In genomic region chr1:49197081-49197480, GRCh38 we compare ENCODE assay signal across 22 cellular contexts.
"Had no signal": no experiment of that assay in that cellular context is flagged by ENCODE, and none has a peak within 500 bp of the region (broad histone marks: within the 10 kb centered on the region; RNA-seq: fewer than 3 reads in every experiment).

No MANE protein-coding gene starts in this region.

- H3K4me2 ChIP-seq: neural progenitor cell had no signal

- H3K27me3 ChIP-seq: cardiac muscle cell, dorsolateral prefrontal cortex, neural progenitor cell, ovary had no signal

- H3K27ac Mint-ChIP-seq: activated CD4-positive, alpha-beta T cell treated with anti-CD3 and anti-CD28 coated beads, Interleukin-2, amount 10 ng/mL, durations not matched to agents 24 days and 14 days; activated CD8-positive, alpha-beta T cell treated with anti-CD3 and anti-CD28 coated beads, Interleukin-2, amount 10 ng/mL, durations not matched to agents 7 days and 5 days; activated naive CD8-positive, alpha-beta T cell; activated T-cell treated with anti-CD3 and anti-CD28 coated beads, Interleukin-2, amount 50 U/mL, for 72 hours; immature natural killer cell; naive B cell; neural progenitor cell; T-helper 2 cell treated with Interferon-gamma antibody and Interleukin-4, amounts not matched to agents 5 μg/mL and 100 μg/mL, for 36 hours had no signal

- ATAC-seq: activated CD8-positive, alpha-beta T cell treated with anti-CD3 and anti-CD28 coated beads, Interleukin-2, amount 10 ng/mL, durations not matched to agents 7 days and 5 days; activated T-cell treated with anti-CD3 and anti-CD28 coated beads, Interleukin-2, amount 50 U/mL, for 72 hours; esophagus mucosa; sciatic nerve had no signal

- H3K4me1 Mint-ChIP-seq: activated CD4-positive, alpha-beta T cell treated with anti-CD3 and anti-CD28 coated beads, Interleukin-2, amount 10 ng/mL, durations not matched to agents 24 days and 14 days; immature natural killer cell; naive B cell; neural progenitor cell had no signal

- H3K27me3 Mint-ChIP-seq: activated CD4-positive, alpha-beta T cell treated with anti-CD3 and anti-CD28 coated beads, Interleukin-2, amount 10 ng/mL, durations not matched to agents 24 days and 14 days had no signal

- H3K9ac ChIP-seq: neural progenitor cell had no signal

- H3K4me3 Mint-ChIP-seq: activated CD4-positive, alpha-beta T cell treated with anti-CD3 and anti-CD28 coated beads, Interleukin-2, amount 10 ng/mL, durations not matched to agents 24 days and 14 days; activated CD8-positive, alpha-beta T cell treated with anti-CD3 and anti-CD28 coated beads, Interleukin-2, amount 10 ng/mL, durations not matched to agents 7 days and 5 days; activated naive CD8-positive, alpha-beta T cell; activated T-cell treated with anti-CD3 and anti-CD28 coated beads, Interleukin-2, amount 50 U/mL, for 72 hours; immature natural killer cell; naive B cell; neural progenitor cell; T-helper 2 cell treated with Interferon-gamma antibody and Interleukin-4, amounts not matched to agents 5 μg/mL and 100 μg/mL, for 36 hours had no signal

- H3K9me3 ChIP-seq: ovary had no signal

- H3K36me3 Mint-ChIP-seq: activated naive CD8-positive, alpha-beta T cell; naive B cell; neural progenitor cell had no signal

- H3K4me3 ChIP-seq: cardiac muscle cell, dorsolateral prefrontal cortex, lung, neural progenitor cell, ovary had no signal

- H3K36me3 ChIP-seq: cardiac muscle cell, neural progenitor cell, ovary had no signal

- DNase-seq: activated CD4-positive, alpha-beta T cell treated with anti-CD3 and anti-CD28 coated beads, Interleukin-2, amount 10 ng/mL, durations not matched to agents 24 days and 14 days; activated CD4-positive, CD25-positive, alpha-beta regulatory T cell; activated CD8-positive, alpha-beta memory T cell treated with anti-CD3 and anti-CD28 coated beads, Interleukin-2, amount 50 U/mL, for 4 hours; activated CD8-positive, alpha-beta T cell treated with anti-CD3 and anti-CD28 coated beads, Interleukin-2, amount 10 ng/mL, durations not matched to agents 7 days and 5 days; activated gamma-delta T cell; activated T-cell treated with anti-CD3 and anti-CD28 coated beads, Interleukin-2, amount 50 U/mL, for 72 hours; anterior cingulate cortex; dorsolateral prefrontal cortex; head of caudate nucleus; immature natural killer cell; left cardiac atrium; midbrain; naive B cell; ovary; stimulated activated CD4-positive, alpha-beta T cell treated with anti-CD3 and anti-CD28 coated beads, Interleukin-1b, Interleukin-23, amount 100 ng/mL, for 48 hours had no signal

- H3K27ac ChIP-seq: cardiac muscle cell, dorsolateral prefrontal cortex, neural progenitor cell, ovary had no signal

- H2AFZ ChIP-seq: neural progenitor cell had no signal

- H3K4me1 ChIP-seq: neural progenitor cell had no signal
